In genomic region chr6:52420668-52421358, GRCh38 we compare ENCODE assay signal across 8 cellular contexts. TPM values are rescaled to one million over a fixed set of nuclear protein-coding genes. Genes with fewer than 3 reads are reported as not detected.
A peak's percentile ranks its signal among the peaks of the same experiment; 100 is the strongest.
DNase-seq lines count a peak whose midpoint lies in the region; ATAC-seq and TF ChIP-seq lines count a peak whose summit lies in the region.

No MANE protein-coding gene starts in this region.

- peak; percentile 11 for ATAC-seq in mucosa of descending colon
- no peak for ATAC-seq in HG03457 (IDR thresholded peaks at IDR 0.05; ENCODE audit: unreplicated experiment)

- no peaks in the 10 kb centered on the region for H3K36me3 ChIP-seq in mucosa of descending colon (ENCODE audit: low read depth)

- peak overlapping the region; percentile 27 for H3K4me3 ChIP-seq in mucosa of descending colon

- TF ChIP-seq CTCF in mucosa of descending colon (IDR thresholded peaks at IDR 0.05): no peak

- no peaks in the 10 kb centered on the region for H3K9me3 ChIP-seq in mucosa of descending colon

- intact Hi-C loops in mucosa of descending colon (cut with DNase I, micrococcal nuclease): no loop called here

- no peaks in the 10 kb centered on the region for H3K4me1 ChIP-seq in mucosa of descending colon (ENCODE audit: low read depth)

- DNase-seq in NCI-H1092 treated with DMSO at 0.1 percent for 48 hours (lab: John Stamatoyannopoulos, UW) (peak; percentile 56), NCI-H1092 (lab: John Stamatoyannopoulos, UW) (no peak), NCI-H748 (lab: John Stamatoyannopoulos, UW; ENCODE audit: unreplicated experiment) (peak; percentile 87), ecto neural progenitor cell (ENCODE audit: low spot score) (peak; percentile 56), mucosa of descending colon (peak in 2 of 3 donors; percentile 39 to 43), OCI-M2 (lab: John Stamatoyannopoulos, UW; ENCODE audit: unreplicated experiment) (no peak), COLO829 (ENCODE audit: low spot score) (no peak)

RNA-seq across cellular contexts. Expression of gene EFHC1, which starts 0.7 kb away (rescaled TPM):
- total RNA-seq in mucosa of descending colon: 10 to 100 TPM; 10.8 to 22.2 (median 20.5) TPM

RNA-seq across cellular contexts. Expression of gene PAQR8, which starts 58.9 kb away (rescaled TPM):
- 100 to 1,000 TPM in 1 of 3 donors, 10 to 100 TPM in 2; 70.6 to 184 (median 81.4) TPM for total RNA-seq in mucosa of descending colon

Comparison
In these comparisons a context has a peak if more than half of its experiments do, and no peak if none do; other contexts are left out.
1. DNase-seq: peak in NCI-H1092 treated with DMSO at 0.1 percent for 48 hours (single experiment), NCI-H748 (single experiment), ecto neural progenitor cell (single experiment) and mucosa of descending colon (2 of 3); none in NCI-H1092 (single experiment), OCI-M2 (single experiment) and COLO829 (single experiment).